ENCODE assay signal across 21 cellular contexts in the genomic region with DNA sequence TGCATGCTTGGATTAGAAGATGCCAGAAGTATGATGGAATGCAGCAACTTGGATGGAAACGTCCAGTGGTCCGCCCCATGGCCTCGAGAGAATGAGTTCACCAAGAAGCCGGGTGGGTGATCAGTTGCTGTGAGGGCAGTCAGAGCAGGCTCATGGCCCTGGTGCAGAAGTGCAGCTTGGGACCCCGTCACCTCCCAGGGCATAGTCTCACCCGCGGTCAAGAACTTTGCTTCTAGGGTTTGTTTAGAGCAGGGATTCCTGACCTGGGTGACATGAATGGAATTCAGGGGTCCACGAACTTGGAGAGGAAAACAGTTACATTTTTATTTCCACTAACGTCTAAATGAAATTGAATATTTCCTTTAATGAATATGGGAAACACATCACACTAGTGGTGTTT.
"Had no signal": no experiment of that assay in that cellular context is flagged by ENCODE, and none has a peak within 500 bp of the region (broad histone marks: within the 10 kb centered on the region; RNA-seq: fewer than 3 reads in every experiment).

No MANE protein-coding gene starts in this region.

- H3K27me3 Mint-ChIP-seq: effector memory CD8-positive, alpha-beta T cell had no signal

- H3K27ac Mint-ChIP-seq: activated CD8-positive, alpha-beta T cell treated with anti-CD3 and anti-CD28 coated beads, Interleukin-2, amount 10 ng/mL, durations not matched to agents 7 days and 5 days; activated naive CD8-positive, alpha-beta T cell treated with anti-CD3 and anti-CD28 coated beads, Interleukin-2, amount 10 ng/mL, durations not matched to agents 7 days and 5 days; progenitor cell of endocrine pancreas had no signal

- H3K36me3 ChIP-seq: colonic mucosa, gastrocnemius medialis, upper lobe of right lung had no signal

- H3K27ac ChIP-seq: colonic mucosa, dorsolateral prefrontal cortex, esophagus muscularis mucosa, gastrocnemius medialis, upper lobe of right lung had no signal

- H3K27me3 ChIP-seq: colonic mucosa, dorsolateral prefrontal cortex, esophagus muscularis mucosa, gastrocnemius medialis, upper lobe of right lung had no signal

- FAIRE-seq: bronchial epithelial cell had no signal

- H3K9me3 ChIP-seq: colonic mucosa, esophagus muscularis mucosa, gastrocnemius medialis, mucosa of descending colon, upper lobe of right lung had no signal

- H3K4me3 Mint-ChIP-seq: activated CD8-positive, alpha-beta T cell treated with anti-CD3 and anti-CD28 coated beads, Interleukin-2, amount 10 ng/mL, durations not matched to agents 7 days and 5 days; activated naive CD8-positive, alpha-beta T cell treated with anti-CD3 and anti-CD28 coated beads, Interleukin-2, amount 10 ng/mL, durations not matched to agents 7 days and 5 days; effector memory CD8-positive, alpha-beta T cell had no signal

- H3K36me3 Mint-ChIP-seq: activated naive CD8-positive, alpha-beta T cell treated with anti-CD3 and anti-CD28 coated beads, Interleukin-2, amount 10 ng/mL, durations not matched to agents 7 days and 5 days had no signal

- DNase-seq: activated CD4-positive, alpha-beta T cell treated with anti-CD3 and anti-CD28 coated beads for 1 hour; activated CD4-positive, alpha-beta T cell treated with anti-CD3 and anti-CD28 coated beads, Interleukin-2, amount 50 U/mL, for 1 hour; activated CD8-positive, alpha-beta T cell treated with anti-CD3 and anti-CD28 coated beads, Interleukin-2, amount 10 ng/mL, durations not matched to agents 7 days and 5 days; activated naive CD4-positive, alpha-beta T cell treated with Interleukin-2 at 50 U/mL for 16 hours; activated naive CD8-positive, alpha-beta T cell treated with anti-CD3 and anti-CD28 coated beads, Interleukin-2, amount 10 ng/mL, durations not matched to agents 7 days and 5 days; activated T-cell treated with anti-CD3 and anti-CD28 coated beads, Interleukin-2, amount 50 U/mL, for 1 hour; amniotic stem cell; colonic mucosa; dorsolateral prefrontal cortex; effector memory CD8-positive, alpha-beta T cell; gastrocnemius medialis; hippocampal formation; mesenchymal stem cell; mucosa of descending colon; stimulated activated CD4-positive, alpha-beta T cell treated with anti-CD3 and anti-CD28 coated beads, Interleukin-2, amount 100 ng/mL, for 48 hours; stimulated activated CD8-positive, alpha-beta memory T cell treated with anti-CD3 and anti-CD28 coated beads, Interleukin-4, amount 100 ng/mL, for 48 hours; stimulated activated naive CD8-positive, alpha-beta T cell treated with anti-CD3 and anti-CD28 coated beads, Interleukin-15, Interleukin-2, amounts not matched to agents 100 U/mL and 50 U/mL, for 24 hours; upper lobe of right lung had no signal

- H3K4me3 ChIP-seq: colonic mucosa, dorsolateral prefrontal cortex, esophagus muscularis mucosa, gastrocnemius medialis, mucosa of descending colon, upper lobe of right lung had no signal

- H3K4me1 ChIP-seq: colonic mucosa, esophagus muscularis mucosa, gastrocnemius medialis had no signal

- H3K4me1 Mint-ChIP-seq: activated naive CD8-positive, alpha-beta T cell treated with anti-CD3 and anti-CD28 coated beads, Interleukin-2, amount 10 ng/mL, durations not matched to agents 7 days and 5 days had no signal

- H3K9me3 Mint-ChIP-seq: activated naive CD8-positive, alpha-beta T cell treated with anti-CD3 and anti-CD28 coated beads, Interleukin-2, amount 10 ng/mL, durations not matched to agents 7 days and 5 days; effector memory CD8-positive, alpha-beta T cell had no signal
